In genomic region chr1:8723010-8723409, GRCh38 we compare ENCODE assay signal across 26 cellular contexts.
DNase-seq lines count a peak whose midpoint lies in the region; ATAC-seq, FAIRE-seq and TF ChIP-seq lines count a peak whose summit lies in the region.
"Had no signal": no experiment of that assay in that cellular context is flagged by ENCODE, and none has a peak within 500 bp of the region (broad histone marks: within the 10 kb centered on the region; RNA-seq: fewer than 3 reads in every experiment).

No MANE protein-coding gene starts in this region.

- POLR2A ChIA-PET in K562 (lab: Yijun Ruan, JAX): interaction anchor here (1.2 to 1.5 kb wide), 2 partner anchors 19 to 29 kb away, joined by 3 to 6 read pairs; no protein-coding TSS in a partner anchor

- no peak for TF ChIP-seq POLR2A in K562 (conservative IDR thresholded peaks at IDR 0.05)

- H3K9me3 ChIP-seq in DOHH2 (ENCODE audit: control insufficient read depth, insufficient read depth, low read length): no peaks in the 10 kb centered on the region
- no peaks in the 10 kb centered on the region for H3K9me3 ChIP-seq in MM.1S (replicated peaks; ENCODE audit: insufficient read depth, low read length)
- no peaks in the 10 kb centered on the region for H3K9me3 ChIP-seq in K562 (replicated peaks; ENCODE audit: control insufficient read depth, insufficient read depth, low read depth, low read length)
- H3K9me3 ChIP-seq: ascending aorta, heart right ventricle, left ventricle myocardium inferior, psoas muscle, SK-N-SH, suprapubic skin, uterus had no signal

- BruUV-seq in K562 (replicated peaks; lab: Mats Ljungman, UMichigan): no TSS peak

- DNase-seq in MM.1S (no peak), K562 (ENCODE audit: extremely low read depth in 1 of 4, low spot score in 3 of 4) (no peak), progenitor cell of endocrine pancreas (ENCODE audit: low spot score, unreplicated experiment) (no peak), NCI-H1930 (lab: John Stamatoyannopoulos, UW) (no peak)
- DNase-seq in activated T-cell treated with anti-CD3 and anti-CD28 coated beads, Interleukin-2, amount 50 U/mL, for 4 hours: no peak
- DNase-seq: activated B cell treated with CpG ODN at 0.5 μM for 24 hours; activated naive CD4-positive, alpha-beta T cell treated with anti-CD3 and anti-CD28 coated beads, Interleukin-2, amount 50 U/mL, for 16 hours; activated T-cell treated with anti-CD3 and anti-CD28 coated beads, Interleukin-2, amount 50 U/mL, for 24 hours; CD8-positive, alpha-beta memory T cell; central memory CD4-positive, alpha-beta T cell; DND-41; dorsolateral prefrontal cortex; GM23248; heart right ventricle; left ventricle myocardium inferior; NCI-H526; psoas muscle; SK-N-SH; stimulated activated CD4-positive, alpha-beta T cell treated with anti-CD3 and anti-CD28 coated beads, Interleukin-1b, Interleukin-23, amount 100 ng/mL, for 48 hours; uterus had no signal

- H3K27ac ChIP-seq in DOHH2 (ENCODE audit: low read depth, low read length): no peak overlapping the region
- H3K27ac ChIP-seq in MM.1S (ENCODE audit: low read length): no peak overlapping the region
- H3K27ac ChIP-seq in K562 (ENCODE audit: extremely low read depth, low read depth, low read length): no peak overlapping the region
- H3K27ac ChIP-seq: ascending aorta, GM23248, heart right ventricle, left ventricle myocardium inferior, psoas muscle, skin epidermis, suprapubic skin, uterus had no signal

- CTCF ChIA-PET in K562 (lab: Yijun Ruan, JAX; ENCODE audit: low intra/inter-chr PET ratio): no interaction called here

- H3K4me2 ChIP-seq in DOHH2 (ENCODE audit: low read length) (peak overlapping the region; percentile 57), MM.1S (ENCODE audit: low read depth, low read length) (peak overlapping the region; percentile 9), K562 (ENCODE audit: insufficient read depth, low read length) (no peak overlapping the region)
- H3K4me2 ChIP-seq: SK-N-SH had no signal

- intact Hi-C loops in K562 (cut with micrococcal nuclease): loop anchor here (10.0 kb wide), 1 partner anchor 348 kb away; no protein-coding TSS in a partner anchor

- H3K4me3 ChIP-seq in DOHH2 (ENCODE audit: low read length) (peak overlapping the region; percentile 12), MM.1S (ENCODE audit: low read length) (no peak overlapping the region), K562 (no peak overlapping the region)
- H3K4me3 ChIP-seq: ascending aorta, dorsolateral prefrontal cortex, GM23248, heart right ventricle, left ventricle myocardium inferior, psoas muscle, skin epidermis, suprapubic skin, uterus had no signal

- no peaks in the 10 kb centered on the region for H3K9me2 ChIP-seq in DOHH2 (replicated peaks; ENCODE audit: control insufficient read depth, low read length)
- H3K9me2 ChIP-seq in MM.1S (replicated peaks; ENCODE audit: insufficient read depth, low read length): no peaks in the 10 kb centered on the region
- H3K9me2 ChIP-seq: SK-N-SH had no signal

- no peak for ATAC-seq in K562
- ATAC-seq in HG02678 (IDR thresholded peaks at IDR 0.05; ENCODE audit: unreplicated experiment): no peak
- no peak for ATAC-seq in activated T-cell treated with anti-CD3 and anti-CD28 coated beads, Interleukin-2, amount 50 U/mL, for 4 hours
- ATAC-seq: heart right ventricle, HepG2, psoas muscle had no signal

- TF ChIP-seq RAD21 in K562 (CRISPR knock-in tag; conservative IDR thresholded peaks at IDR 0.05 in 1 of 2, IDR thresholded peaks at IDR 0.05 in 1 of 2): no peak

- no peaks in the 10 kb centered on the region for H3K9me1 ChIP-seq in K562 (ENCODE audit: control insufficient read depth, insufficient read depth, low read length)

- H3K27me3 ChIP-seq in DOHH2 (ENCODE audit: control insufficient read depth, low read length): no peaks in the 10 kb centered on the region
- H3K27me3 ChIP-seq in MM.1S (replicated peaks; ENCODE audit: insufficient read depth, low read length): no peaks in the 10 kb centered on the region
- no peaks in the 10 kb centered on the region for H3K27me3 ChIP-seq in K562 (ENCODE audit: control insufficient read depth in 2 of 2, insufficient read depth in 2 of 2, low read length in 2 of 2)
- H3K27me3 ChIP-seq: ascending aorta, dorsolateral prefrontal cortex, heart right ventricle, suprapubic skin, uterus had no signal

- H3K4me3 Mint-ChIP-seq in progenitor cell of endocrine pancreas (ENCODE audit: low read depth): peak overlapping the region; percentile 11
- H3K4me3 Mint-ChIP-seq in activated T-cell treated with anti-CD3 and anti-CD28 coated beads, Interleukin-2, amount 50 U/mL, for 4 hours: no peak overlapping the region
- H3K4me3 Mint-ChIP-seq: activated B cell treated with CpG ODN at 0.5 μM for 24 hours; activated T-cell treated with anti-CD3 and anti-CD28 coated beads, Interleukin-2, amount 50 U/mL, for 24 hours; CD8-positive, alpha-beta memory T cell had no signal

- in situ Hi-C loops in K562 (cut with MboI): no loop called here

- 23% methylated on average over 2 of the region's 2 CpGs for WGBS in K562 (ENCODE audit: insufficient coverage, low coverage, missing lambda C conversion rate)

- no peak for FAIRE-seq in K562 (lab: Jason Lieb, UNC)
- FAIRE-seq: HepG2 had no signal

- no peak overlapping the region for H3K9ac ChIP-seq in MM.1S (ENCODE audit: low read length)
- H3K9ac ChIP-seq in K562 (ENCODE audit: insufficient read depth in 1 of 2, low read depth in 2 of 2, low read length in 2 of 2): no peak overlapping the region
- H3K9ac ChIP-seq: GM23248, SK-N-SH had no signal

- H3K27ac Mint-ChIP-seq in progenitor cell of endocrine pancreas: peak overlapping the region; percentile 72
- H3K27ac Mint-ChIP-seq: activated B cell treated with CpG ODN at 0.5 μM for 24 hours had no signal

- H3K4me1 ChIP-seq in DOHH2 (ENCODE audit: control insufficient read depth, low read length) (peaks cover 53% of the 10 kb centered on the region), MM.1S (ENCODE audit: low read length) (peaks cover 19% of the 10 kb centered on the region), K562 (replicated peaks in 1 of 2; ENCODE audit: control insufficient read depth in 2 of 2, insufficient read depth in 2 of 2, low read length in 2 of 2) (peaks cover 4 to 19% of the 10 kb centered on the region in 2 experiments)
- H3K4me1 ChIP-seq: ascending aorta, uterus had no signal

- TF ChIP-seq CTCF in DOHH2 (IDR thresholded peaks at IDR 0.05; ENCODE audit: low read depth, low read length, poor library complexity, severe bottlenecking): no peak
- TF ChIP-seq CTCF in MM.1S (IDR thresholded peaks at IDR 0.05; ENCODE audit: low read length): no peak
- no peak for TF ChIP-seq CTCF in K562 (IDR thresholded peaks at IDR 0.05 in 2 of 3, conservative IDR thresholded peaks at IDR 0.05 in 1 of 3; ENCODE audit: insufficient read depth in 2 of 3, low read depth in 1 of 3, low read length in 3 of 3)
- TF ChIP-seq CTCF in progenitor cell of endocrine pancreas (IDR thresholded peaks at IDR 0.05; ENCODE audit: unreplicated experiment): no peak

- peaks cover 4% of the 10 kb centered on the region for H3K36me3 Mint-ChIP-seq in progenitor cell of endocrine pancreas (ENCODE audit: insufficient read depth)
- peaks cover 2% of the 10 kb centered on the region for H3K36me3 Mint-ChIP-seq in activated T-cell treated with anti-CD3 and anti-CD28 coated beads, Interleukin-2, amount 50 U/mL, for 4 hours (ENCODE audit: insufficient read depth)

- H3F3A ChIP-seq in DOHH2 (ENCODE audit: control insufficient read depth, insufficient read depth) (no peaks in the 10 kb centered on the region; the same call in 1 of the 2 replicates), MM.1S (ENCODE audit: insufficient read depth, low read length) (no peaks in the 10 kb centered on the region; the same call in 1 of the 2 replicates)

- no peak overlapping the region for H2AFZ ChIP-seq in MM.1S (ENCODE audit: low read length)
- no peak overlapping the region for H2AFZ ChIP-seq in K562 (ENCODE audit: low read depth, low read length)
- H2AFZ ChIP-seq: GM23248 had no signal

- H4K20me1 ChIP-seq in DOHH2 (ENCODE audit: control insufficient read depth, insufficient read depth, low read depth, low read length): peaks cover 9% of the 10 kb centered on the region; the same call in 1 of the 2 replicates
- no peaks in the 10 kb centered on the region for H4K20me1 ChIP-seq in MM.1S (ENCODE audit: insufficient read depth, low read length)
- H4K20me1 ChIP-seq in K562 (replicated peaks; ENCODE audit: control insufficient read depth, insufficient read depth, low read length): peaks cover 15% of the 10 kb centered on the region; the same call in 1 of the 2 replicates

- no peak for TF ChIP-seq EP300 in K562 (IDR thresholded peaks at IDR 0.05; ENCODE audit: low read length)

- H3K27me3 Mint-ChIP-seq in progenitor cell of endocrine pancreas: no peaks in the 10 kb centered on the region
- no peaks in the 10 kb centered on the region for H3K27me3 Mint-ChIP-seq in activated T-cell treated with anti-CD3 and anti-CD28 coated beads, Interleukin-2, amount 50 U/mL, for 4 hours (ENCODE audit: low read depth)
- H3K27me3 Mint-ChIP-seq: activated B cell treated with CpG ODN at 0.5 μM for 24 hours; activated T-cell treated with anti-CD3 and anti-CD28 coated beads, Interleukin-2, amount 50 U/mL, for 24 hours; CD8-positive, alpha-beta memory T cell had no signal

- H3K4me1 Mint-ChIP-seq in progenitor cell of endocrine pancreas (ENCODE audit: low read depth): peaks cover 42% of the 10 kb centered on the region
- H3K4me1 Mint-ChIP-seq in activated T-cell treated with anti-CD3 and anti-CD28 coated beads, Interleukin-2, amount 50 U/mL, for 4 hours (ENCODE audit: low read depth): peaks cover 15% of the 10 kb centered on the region

- H3K79me2 ChIP-seq in DOHH2 (ENCODE audit: control insufficient read depth, low read length): peaks cover 71% of the 10 kb centered on the region
- H3K79me2 ChIP-seq in MM.1S (ENCODE audit: low read length): no peaks in the 10 kb centered on the region
- H3K79me2 ChIP-seq in K562 (ENCODE audit: control insufficient read depth, insufficient read depth, low read length): peaks cover 57% of the 10 kb centered on the region

- no peaks in the 10 kb centered on the region for H3K9me3 Mint-ChIP-seq in progenitor cell of endocrine pancreas (ENCODE audit: low read depth)
- H3K9me3 Mint-ChIP-seq in activated T-cell treated with anti-CD3 and anti-CD28 coated beads, Interleukin-2, amount 50 U/mL, for 4 hours: no peaks in the 10 kb centered on the region
- H3K9me3 Mint-ChIP-seq: activated B cell treated with CpG ODN at 0.5 μM for 24 hours; activated T-cell treated with anti-CD3 and anti-CD28 coated beads, Interleukin-2, amount 50 U/mL, for 24 hours; CD8-positive, alpha-beta memory T cell had no signal

- H3K36me3 ChIP-seq in DOHH2 (ENCODE audit: control insufficient read depth, low read length) (no peaks in the 10 kb centered on the region), MM.1S (replicated peaks; ENCODE audit: insufficient read depth, low read length) (no peaks in the 10 kb centered on the region), K562 (ENCODE audit: control insufficient read depth, insufficient read depth, low read length) (no peaks in the 10 kb centered on the region)
- H3K36me3 ChIP-seq: ascending aorta, heart right ventricle, left ventricle myocardium inferior, suprapubic skin, uterus had no signal

TF ChIP-seq in K562, 482 proteins besides CTCF, POLR2A, EP300 and RAD21 (continues in another document):
- no peak for TF ChIP-seq NUFIP1 (IDR thresholded peaks at IDR 0.05; ENCODE audit: partially characterized antibody)
